In genomic region chr17:16649585-16649984, GRCh38 we compare ENCODE assay signal across 15 cellular contexts. TPM values are rescaled to one million over a fixed set of nuclear protein-coding genes. Genes with fewer than 3 reads are reported as not detected.
A peak's percentile ranks its signal among the peaks of the same experiment; 100 is the strongest.
DNase-seq lines count a peak whose midpoint lies in the region; ATAC-seq and TF ChIP-seq lines count a peak whose summit lies in the region.
"Had no signal": no experiment of that assay in that cellular context is flagged by ENCODE, and none has a peak within 500 bp of the region (broad histone marks: within the 10 kb centered on the region; RNA-seq: fewer than 3 reads in every experiment).

No MANE protein-coding gene starts in this region.

- POLR2A ChIA-PET in WTC11 (lab: Charles Lee), result no interaction called here

- H3K27ac Mint-ChIP-seq in WTC11 (peak overlapping the region; percentile 59; the same call in 1 of the 2 replicates), nephron progenitor cell (peak overlapping the region; percentile 78), osteocyte (ENCODE audit: unreplicated experiment) (no peak overlapping the region)
- H3K27ac Mint-ChIP-seq: CD4-positive, alpha-beta T cell had no signal

- DNase-seq in WTC11 (ENCODE audit: low spot score) (no peak), islet precursor cell (peak; percentile 65), nephron progenitor cell (no peak), DMS153 treated with DMSO at 0.1 percent for 48 hours (lab: John Stamatoyannopoulos, UW; ENCODE audit: unreplicated experiment) (no peak), osteocyte (ENCODE audit: extremely low spot score, unreplicated experiment) (no peak), GM13976 (ENCODE audit: low spot score) (no peak)
- DNase-seq: ACHN; Caco-2; CD4-positive, alpha-beta T cell; DMS79; GOT3; KG1 had no signal

- H3K36me3 Mint-ChIP-seq in WTC11 (no peaks in the 10 kb centered on the region), nephron progenitor cell (ENCODE audit: low read depth) (peaks cover 53% of the 10 kb centered on the region), osteocyte (ENCODE audit: unreplicated experiment) (peaks cover 15% of the 10 kb centered on the region)

- H3K27me3 Mint-ChIP-seq in WTC11 (ENCODE audit: low read depth) (no peaks in the 10 kb centered on the region), nephron progenitor cell (ENCODE audit: low read depth, poor library complexity) (no peaks in the 10 kb centered on the region), osteocyte (ENCODE audit: unreplicated experiment) (peaks cover 4% of the 10 kb centered on the region)

- CTCF ChIA-PET in WTC11 (lab: Charles Lee), result no interaction called here

- ATAC-seq in WTC11, result no peak
- no peak for ATAC-seq in GM21360 (IDR thresholded peaks at IDR 0.05; ENCODE audit: unreplicated experiment)
- ATAC-seq: GM12878 had no signal

- H3K4me3 Mint-ChIP-seq in WTC11 (no peak overlapping the region), nephron progenitor cell (no peak overlapping the region), osteocyte (ENCODE audit: unreplicated experiment) (no peak overlapping the region)
- H3K4me3 Mint-ChIP-seq: CD4-positive, alpha-beta T cell had no signal

- H3K9me3 Mint-ChIP-seq in WTC11 (no peaks in the 10 kb centered on the region), nephron progenitor cell (no peaks in the 10 kb centered on the region), osteocyte (ENCODE audit: unreplicated experiment) (no peaks in the 10 kb centered on the region)
- H3K9me3 Mint-ChIP-seq: CD4-positive, alpha-beta T cell had no signal

- in situ Hi-C loops in GM13976 (cut with MboI; ENCODE audit: low sequenced_read_pairs, unreplicated experiment), result no loop called here

- TF ChIP-seq CTCF in WTC11 (IDR thresholded peaks at IDR 0.05) (no peak), nephron progenitor cell (IDR thresholded peaks at IDR 0.05) (no peak), osteocyte (IDR thresholded peaks at IDR 0.05) (no peak), GM13976 (IDR thresholded peaks at IDR 0.05; ENCODE audit: borderline replicate concordance, control extremely low read depth, extremely low read depth, insufficient read depth, missing control alignments) (no peak)

- peaks cover 14% of the 10 kb centered on the region for H3K4me1 Mint-ChIP-seq in WTC11
- H3K4me1 Mint-ChIP-seq in nephron progenitor cell, result peaks cover 17% of the 10 kb centered on the region
- H3K4me1 Mint-ChIP-seq in osteocyte (ENCODE audit: unreplicated experiment), result peaks cover 16% of the 10 kb centered on the region

TF ChIP-seq in WTC11, 78 proteins besides CTCF, POLR2A, EP300 and RAD21:
- no peak for TF ChIP-seq ZNF671 (CRISPR knock-in tag; IDR thresholded peaks at IDR 0.05)
- TF ChIP-seq TCF7 (CRISPR knock-in tag; IDR thresholded peaks at IDR 0.05; ENCODE audit: low read depth), result no peak

RNA-seq across cellular contexts. Expression of gene ZNF624, which starts 4.1 kb away (rescaled TPM):
- total RNA-seq in WTC11 (2021) (2.2 to 4.5 TPM (median 3.0 TPM) in 3 replicates), osteocyte (8.1 and 11.7 TPM in 2 replicates)

RNA-seq across cellular contexts. Expression of gene CCDC144A, which starts 40.5 kb away (rescaled TPM):
- 1.6 to 2.6 TPM (median 2.6 TPM) in 3 replicates for total RNA-seq in WTC11 (2021)
- total RNA-seq in osteocyte, result 0.05 and 0.16 TPM in 2 replicates
- total RNA-seq: G401 had no signal
